8 cellular contexts compared by ENCODE assay signal in the genomic region with DNA sequence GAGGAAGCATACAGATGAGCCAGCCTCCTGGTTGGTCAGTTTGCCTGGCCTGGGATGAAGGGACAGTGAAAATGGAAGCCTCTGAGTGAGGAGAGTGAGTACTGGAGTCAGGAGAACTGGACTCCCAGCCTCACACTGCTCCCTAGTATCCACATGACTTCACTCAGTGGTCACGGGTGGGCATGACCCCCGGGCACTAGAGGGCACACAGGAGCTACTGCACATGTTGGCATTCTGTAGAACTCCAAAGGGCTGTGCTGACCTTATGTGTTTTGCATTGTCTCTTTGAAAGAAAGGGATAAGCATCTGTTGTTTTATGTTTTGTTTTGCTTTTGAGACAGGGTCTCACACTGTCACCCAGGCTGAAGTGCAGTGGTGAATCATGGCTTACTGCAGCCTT. TPM values are rescaled to one million over a fixed set of nuclear protein-coding genes. Genes with fewer than 3 reads are reported as not detected.
DNase-seq lines count a peak whose midpoint lies in the region; ATAC-seq, FAIRE-seq and TF ChIP-seq lines count a peak whose summit lies in the region.

No MANE protein-coding gene starts in this region.

- H2AFZ ChIP-seq in osteoblast (ENCODE audit: low read length) = no peak overlapping the region

- no peak overlapping the region for H3K9ac ChIP-seq in kidney (ENCODE audit: low read length in 2 of 2)

- peak; percentile 65 for TF ChIP-seq CTCF in CD4-positive, alpha-beta T cell (IDR thresholded peaks at IDR 0.05)
- TF ChIP-seq CTCF in LNCaP clone FGC (IDR thresholded peaks at IDR 0.05; ENCODE audit: control insufficient read depth, extremely low read depth, insufficient read depth) (peak; percentile 54), kidney (IDR thresholded peaks at IDR 0.05; ENCODE audit: borderline replicate concordance, extremely low read depth, insufficient read depth) (peak; percentile 6), omental fat pad (IDR thresholded peaks at IDR 0.05) (no peak), osteoblast (IDR thresholded peaks at IDR 0.05; ENCODE audit: extremely low read depth, low read depth, low read length) (no peak)

- no peak overlapping the region for H3K27ac ChIP-seq in CD4-positive, alpha-beta T cell (ENCODE audit: low read depth, low read length)
- H3K27ac ChIP-seq in kidney (ENCODE audit: low read depth in 2 of 2, low read length in 2 of 2) (no peak overlapping the region), osteoblast (ENCODE audit: low read depth, low read length) (no peak overlapping the region)

- H3K4me2 ChIP-seq in osteoblast (ENCODE audit: insufficient read depth, low read length) = no peak overlapping the region

- intact Hi-C loops in CD4-positive, alpha-beta T cell (cut with DNase I, micrococcal nuclease) = loop anchor here (1.0 kb wide), 2 partner anchors 149 to 195 kb away; no protein-coding TSS in a partner anchor
- intact Hi-C loops in kidney (cut with DNase I) = no loop called here

- CTCF ChIA-PET in CD4-positive, alpha-beta T cell (lab: Charles Lee) = interaction anchor here (1.2 to 2.7 kb wide), 2 partner anchors 15 to 195 kb away, joined by 3 to 9 read pairs; no protein-coding TSS in a partner anchor

- H3K4me3 Mint-ChIP-seq in CD4-positive, alpha-beta T cell = no peak overlapping the region
- no peak overlapping the region for H3K4me3 Mint-ChIP-seq in activated T-helper 17 cell treated with anti-CD3 and anti-CD28 coated beads, Interleukin-2, amount 50 U/mL, for 72 hours

- H3K4me3 ChIP-seq in LNCaP clone FGC (ENCODE audit: low read depth, low read length) (no peak overlapping the region), kidney (ENCODE audit: low read length in 2 of 2) (no peak overlapping the region), osteoblast (ENCODE audit: insufficient read depth, low read length) (no peak overlapping the region)

- ATAC-seq in CD4-positive, alpha-beta T cell (ENCODE audit: poor library complexity) = peak; percentile 64
- peak; percentile 51 for ATAC-seq in activated T-helper 17 cell treated with anti-CD3 and anti-CD28 coated beads, Interleukin-2, amount 50 U/mL, for 72 hours (replicated peaks)
- no peak for ATAC-seq in omental fat pad (ENCODE audit: low FRiP score)
- no peak for ATAC-seq in GM21529 (IDR thresholded peaks at IDR 0.05; ENCODE audit: unreplicated experiment)
- no peak for ATAC-seq in HG03045 (IDR thresholded peaks at IDR 0.05; ENCODE audit: unreplicated experiment)

- H4K20me1 ChIP-seq in osteoblast (ENCODE audit: insufficient read depth, low read length) = no peaks in the 10 kb centered on the region

- H3K4me1 Mint-ChIP-seq in CD4-positive, alpha-beta T cell (ENCODE audit: low read depth) = peaks cover 15% of the 10 kb centered on the region
- H3K4me1 Mint-ChIP-seq in activated T-helper 17 cell treated with anti-CD3 and anti-CD28 coated beads, Interleukin-2, amount 50 U/mL, for 72 hours = peaks cover 11% of the 10 kb centered on the region

- H3K27ac Mint-ChIP-seq in CD4-positive, alpha-beta T cell = peak overlapping the region; percentile 84
- no peak overlapping the region for H3K27ac Mint-ChIP-seq in activated T-helper 17 cell treated with anti-CD3 and anti-CD28 coated beads, Interleukin-2, amount 50 U/mL, for 72 hours

- no peaks in the 10 kb centered on the region for H3K36me3 Mint-ChIP-seq in CD4-positive, alpha-beta T cell (ENCODE audit: low read depth)
- H3K36me3 Mint-ChIP-seq in activated T-helper 17 cell treated with anti-CD3 and anti-CD28 coated beads, Interleukin-2, amount 50 U/mL, for 72 hours (ENCODE audit: low read depth) = peaks cover 72% of the 10 kb centered on the region

- H3K9me3 Mint-ChIP-seq in CD4-positive, alpha-beta T cell = no peaks in the 10 kb centered on the region
- H3K9me3 Mint-ChIP-seq in activated T-helper 17 cell treated with anti-CD3 and anti-CD28 coated beads, Interleukin-2, amount 50 U/mL, for 72 hours = no peaks in the 10 kb centered on the region

- H3K27me3 Mint-ChIP-seq in CD4-positive, alpha-beta T cell = no peaks in the 10 kb centered on the region
- no peaks in the 10 kb centered on the region for H3K27me3 Mint-ChIP-seq in activated T-helper 17 cell treated with anti-CD3 and anti-CD28 coated beads, Interleukin-2, amount 50 U/mL, for 72 hours

- FAIRE-seq in kidney (lab: Jason Lieb, UNC) = no peak

- H3K4me1 ChIP-seq in kidney (ENCODE audit: control insufficient read depth in 1 of 2, insufficient read depth in 1 of 2, low read depth in 1 of 2, low read length in 2 of 2) (peaks cover 3 to 5% of the 10 kb centered on the region in 2 donors), osteoblast (ENCODE audit: insufficient read depth, low read length) (no peaks in the 10 kb centered on the region)

- peak; percentile 29 to 65 (median 41) for DNase-seq in CD4-positive, alpha-beta T cell
- DNase-seq in LNCaP clone FGC (ENCODE audit: low read depth) = no peak
- DNase-seq in kidney = no peak
- no peak for DNase-seq in omental fat pad (ENCODE audit: low spot score)
- no peak for DNase-seq in osteoblast (ENCODE audit: insufficient read length, low spot score, missing footprints)

- H3K36me3 ChIP-seq in kidney (ENCODE audit: control insufficient read depth in 1 of 2, insufficient read depth in 2 of 2, low read length in 2 of 2) = no peaks in the 10 kb centered on the region
- peaks cover 24% of the 10 kb centered on the region for H3K36me3 ChIP-seq in osteoblast (ENCODE audit: insufficient read depth, low read length)

- no peaks in the 10 kb centered on the region for H3K79me2 ChIP-seq in osteoblast (ENCODE audit: insufficient read depth, low read length)

- H3K27me3 ChIP-seq in CD4-positive, alpha-beta T cell (ENCODE audit: control insufficient read depth, insufficient read depth, low read length) = no peaks in the 10 kb centered on the region
- H3K27me3 ChIP-seq in osteoblast (ENCODE audit: insufficient read depth, low read length) = no peaks in the 10 kb centered on the region

- POLR2A ChIA-PET in CD4-positive, alpha-beta T cell (lab: Charles Lee) = interaction anchor here (2.3 kb wide), 1 partner anchor 48 kb away, joined by 7 read pairs; no protein-coding TSS in a partner anchor

- H3K9me3 ChIP-seq in CD4-positive, alpha-beta T cell (ENCODE audit: control insufficient read depth, low read length) = no peaks in the 10 kb centered on the region
- H3K9me3 ChIP-seq in kidney (ENCODE audit: control insufficient read depth in 1 of 2, low read length in 2 of 2) (no peaks in the 10 kb centered on the region), osteoblast (ENCODE audit: low read depth, low read length) (no peaks in the 10 kb centered on the region)

RNA-seq across cellular contexts. Expression of a gene that starts 23.7 kb away (rescaled TPM):
- total RNA-seq in CD4-positive, alpha-beta T cell = 1 to 10 TPM; 3.0 to 3.1 TPM
- 10 to 100 TPM; 63.1 to 89.5 TPM for total RNA-seq in activated T-helper 17 cell treated with anti-CD3 and anti-CD28 coated beads, Interleukin-2, amount 50 U/mL, for 72 hours
- total RNA-seq in kidney (0.72 TPM), omental fat pad (1 to 10 TPM in 2 of 4 donors, under 1 TPM in 2; 0.65 to 3.2 (median 2.0) TPM), osteoblast (1.1 and 2.4 TPM in 2 replicates)
- polyA plus RNA-seq in kidney (ENCODE audit: insufficient read depth, low read depth, low replicate concordance) = 0.17 TPM

RNA-seq across cellular contexts. Expression of a gene that starts 34.2 kb away (rescaled TPM):
- total RNA-seq in CD4-positive, alpha-beta T cell = 1 to 10 TPM; 5.1 to 5.7 TPM
- 10 to 100 TPM; 26.1 to 55.9 TPM for total RNA-seq in activated T-helper 17 cell treated with anti-CD3 and anti-CD28 coated beads, Interleukin-2, amount 50 U/mL, for 72 hours
- total RNA-seq in kidney = 1.2 TPM
- polyA plus RNA-seq in kidney (ENCODE audit: insufficient read depth, low read depth, low replicate concordance) = 0.73 TPM
- total RNA-seq in omental fat pad = 1 to 10 TPM; 4.8 to 7.6 (median 6.6) TPM
- 1.4 and 1.8 TPM in 2 replicates for total RNA-seq in osteoblast

RNA-seq across cellular contexts. Expression of a gene that starts 54.0 kb away (rescaled TPM):
- 100 to 1,000 TPM; 274 to 297 TPM for total RNA-seq in CD4-positive, alpha-beta T cell
- 100 to 1,000 TPM; 155 to 198 TPM for total RNA-seq in activated T-helper 17 cell treated with anti-CD3 and anti-CD28 coated beads, Interleukin-2, amount 50 U/mL, for 72 hours
- total RNA-seq in kidney (118 TPM), omental fat pad (10 to 100 TPM; 64.8 to 97.7 (median 84.3) TPM), osteoblast (42.7 and 44.2 TPM in 2 replicates)
- 46.7 TPM for polyA plus RNA-seq in kidney (ENCODE audit: insufficient read depth, low read depth, low replicate concordance)

Comparison
In these comparisons a context has a peak if more than half of its experiments do, and no peak if none do; other contexts are left out.
1. ATAC-seq: peak in CD4-positive, alpha-beta T cell (single experiment) and activated T-helper 17 cell treated with anti-CD3 and anti-CD28 coated beads, Interleukin-2, amount 50 U/mL, for 72 hours (single experiment); none in omental fat pad (single experiment), GM21529 (single experiment) and HG03045 (single experiment).
2. DNase-seq: peak in CD4-positive, alpha-beta T cell (10 of 10); none in LNCaP clone FGC (single experiment), kidney (single experiment), omental fat pad (single experiment) and osteoblast (single experiment).
3. CTCF ChIP-seq: peak in CD4-positive, alpha-beta T cell (single experiment), LNCaP clone FGC (single experiment) and kidney (single experiment); none in omental fat pad (0 of 3) and osteoblast (single experiment).
4. RNA of a gene that starts 23.7 kb away (total RNA-seq): 63.1 to 89.5 TPM in activated T-helper 17 cell treated with anti-CD3 and anti-CD28 coated beads, Interleukin-2, amount 50 U/mL, for 72 hours; 0.65 to 3.2 TPM in omental fat pad, 3.0 to 3.1 TPM in CD4-positive, alpha-beta T cell, 1.1 to 2.4 TPM in osteoblast and 0.72 TPM in kidney (single experiment); every median in the first group is over 10 times any median in the second.